ENCODE assay signal across 8 cellular contexts in the genomic region with DNA sequence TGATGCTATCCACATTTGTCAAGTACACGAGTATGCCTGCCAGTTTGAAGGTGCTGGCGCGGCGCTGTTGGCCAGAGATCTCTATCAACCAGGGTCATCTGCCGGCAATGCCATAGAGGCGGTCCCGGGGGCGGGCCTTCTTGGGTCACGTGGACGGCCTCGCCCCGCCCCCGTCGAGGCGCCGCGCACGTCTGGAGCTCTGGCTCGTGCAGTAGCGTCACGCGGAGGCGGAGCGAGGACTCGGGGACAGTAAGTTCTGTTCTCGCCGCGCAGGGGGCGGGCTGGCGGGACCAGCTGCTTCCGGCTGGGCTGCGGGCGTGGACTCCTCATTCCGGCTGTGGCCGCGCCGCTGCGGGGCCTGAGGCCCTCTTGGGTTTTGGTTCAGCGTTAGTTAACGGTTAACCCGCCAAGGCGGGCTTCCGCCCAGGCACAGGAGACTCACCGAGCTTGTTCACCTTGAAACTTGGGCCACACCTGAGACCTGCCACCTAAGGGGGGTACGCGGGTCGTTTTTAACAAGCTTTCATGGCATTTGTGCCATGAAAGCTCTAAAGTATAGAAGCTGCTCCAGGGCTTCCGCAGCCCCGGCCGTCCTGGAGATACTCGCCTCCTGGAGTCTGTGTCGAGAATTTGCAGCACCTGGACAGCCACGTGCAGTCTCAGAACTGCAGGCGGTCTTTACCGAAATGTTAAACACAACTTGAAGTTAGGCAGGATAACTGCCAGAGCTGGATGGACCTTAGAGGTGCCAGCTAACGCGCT. TPM values are rescaled to one million over a fixed set of nuclear protein-coding genes. Genes with fewer than 3 reads are reported as not detected.
DNase-seq lines count a peak whose midpoint lies in the region; ATAC-seq, FAIRE-seq and TF ChIP-seq lines count a peak whose summit lies in the region.

Gene RFESD (plus strand): TSS at position 209 of the 762 bp plus-strand sequence. CDS start 5,495 bp downstream, outside the sequence.

- no peaks in the 10 kb centered on the region for H3K4me1 Mint-ChIP-seq in neural progenitor cell

- H2AFZ ChIP-seq in Loucy (ENCODE audit: low read length): peak within 1 kb of the TSS; percentile 72
- peak within 1 kb of the TSS; percentile 85 for H2AFZ ChIP-seq in neural progenitor cell (replicated peaks)

- no peak within 1 kb of the TSS for H3K27ac Mint-ChIP-seq in neural progenitor cell

- no peaks in the 10 kb centered on the region for H3K9me2 ChIP-seq in Loucy (replicated peaks; ENCODE audit: low read depth, low read length)

- no peaks in the 10 kb centered on the region for H4K20me1 ChIP-seq in Loucy (ENCODE audit: insufficient read depth, low read length, poor library complexity, severe bottlenecking)
- H4K20me1 ChIP-seq in neural progenitor cell (ENCODE audit: low read depth): no peaks in the 10 kb centered on the region

- peak; percentile 96 for ATAC-seq in foreskin keratinocyte

- H3K36me3 ChIP-seq in H7 (replicated peaks; ENCODE audit: control insufficient read depth, insufficient read depth, low read length): no peaks in the 10 kb centered on the region
- no peaks in the 10 kb centered on the region for H3K36me3 ChIP-seq in Loucy (ENCODE audit: insufficient read depth, low read length)
- H3K36me3 ChIP-seq in neural progenitor cell: no peaks in the 10 kb centered on the region
- H3K36me3 ChIP-seq in stomach smooth muscle (ENCODE audit: control insufficient read depth in 2 of 2, insufficient read depth in 2 of 2, low read length in 2 of 2): no peaks in the 10 kb centered on the region

- peaks cover 1% of the 10 kb centered on the region for H3K9me3 Mint-ChIP-seq in neural progenitor cell

- H3K9me3 ChIP-seq in Loucy (ENCODE audit: insufficient read depth, low read depth, low read length) (no peaks in the 10 kb centered on the region), neural progenitor cell (ENCODE audit: low read depth) (no peaks in the 10 kb centered on the region), stomach smooth muscle (ENCODE audit: control insufficient read depth in 2 of 2, low read length in 2 of 2) (no peaks in the 10 kb centered on the region)

- H3K4me3 ChIP-seq in H7 (ENCODE audit: insufficient read depth, low read depth, low read length) (peak within 1 kb of the TSS; percentile 50), Loucy (ENCODE audit: low read length, poor library complexity, severe bottlenecking) (peak within 1 kb of the TSS; percentile 78), neural progenitor cell (peak within 1 kb of the TSS; percentile 51), stomach smooth muscle (ENCODE audit: low read length in 2 of 2) (peak within 1 kb of the TSS; percentile 77 to 92)

- no peaks in the 10 kb centered on the region for H3K36me3 Mint-ChIP-seq in neural progenitor cell

- H3F3A ChIP-seq in Loucy (ENCODE audit: low read depth) (peaks cover 10% of the 10 kb centered on the region; the same call in 1 of the 2 replicates), neural progenitor cell (ENCODE audit: low read depth) (peaks cover 14% of the 10 kb centered on the region)

- H3K9ac ChIP-seq in Loucy (ENCODE audit: low read depth, low read length, poor library complexity, severe bottlenecking) (peak within 1 kb of the TSS; percentile 93), neural progenitor cell (no peak within 1 kb of the TSS), stomach smooth muscle (ENCODE audit: low read length in 2 of 2) (peak within 1 kb of the TSS; percentile 91 to 99)

- H3K4me2 ChIP-seq in Loucy (ENCODE audit: low read depth, low read length, poor library complexity, severe bottlenecking) (peak within 1 kb of the TSS; percentile 71), neural progenitor cell (peak within 1 kb of the TSS; percentile 88)

- no peaks in the 10 kb centered on the region for H3K27me3 ChIP-seq in H7 (ENCODE audit: control insufficient read depth, insufficient read depth, low read length)
- H3K27me3 ChIP-seq in Loucy (ENCODE audit: insufficient read depth, low read length, poor library complexity, severe bottlenecking): no peaks in the 10 kb centered on the region
- H3K27me3 ChIP-seq in foreskin keratinocyte: no peaks in the 10 kb centered on the region
- H3K27me3 ChIP-seq in neural progenitor cell: no peaks in the 10 kb centered on the region
- no peaks in the 10 kb centered on the region for H3K27me3 ChIP-seq in stomach smooth muscle (ENCODE audit: control insufficient read depth in 1 of 2, insufficient read depth in 2 of 2, low read length in 2 of 2)

- H3K79me2 ChIP-seq in Loucy (ENCODE audit: insufficient read depth, low read length) (peaks cover 16% of the 10 kb centered on the region), neural progenitor cell (ENCODE audit: low read depth) (no peaks in the 10 kb centered on the region)

- DNase-seq in H7 (peak; percentile 90), SIG-M5 treated with dmso at 0.1 percent for 504 hours (lab: John Stamatoyannopoulos, UW; ENCODE audit: unreplicated experiment) (peak; percentile 91), foreskin keratinocyte (peak; percentile 68 to 87), neural progenitor cell (ENCODE audit: low spot score) (peak; percentile 96)
- DNase-seq in activated naive CD4-positive, alpha-beta T cell (lab: John Stamatoyannopoulos, UW): peak; percentile 80 to 90 (median 82)

- H3K27me3 Mint-ChIP-seq in neural progenitor cell (ENCODE audit: insufficient read depth, low read depth): peaks cover 2% of the 10 kb centered on the region

- peak; percentile 31 for FAIRE-seq in G401.6 (lab: Jason Lieb, UNC)

- TF ChIP-seq CTCF in Loucy (conservative IDR thresholded peaks at IDR 0.05; ENCODE audit: low read length): peak; percentile 23; the same call in 1 of the 2 replicates
- peak; percentile 49 for TF ChIP-seq CTCF in foreskin keratinocyte (conservative IDR thresholded peaks at IDR 0.05)
- peak; percentile 20 for TF ChIP-seq CTCF in neural progenitor cell (IDR thresholded peaks at IDR 0.05)

- peaks cover 67% of the 10 kb centered on the region for H3K4me1 ChIP-seq in Loucy (ENCODE audit: insufficient read depth, low read length, poor library complexity, severe bottlenecking)
- H3K4me1 ChIP-seq in foreskin keratinocyte: no peaks in the 10 kb centered on the region
- H3K4me1 ChIP-seq in neural progenitor cell: no peaks in the 10 kb centered on the region
- no peaks in the 10 kb centered on the region for H3K4me1 ChIP-seq in stomach smooth muscle (ENCODE audit: control insufficient read depth, insufficient read depth, low read length)

- H3K27ac ChIP-seq in foreskin keratinocyte: peak within 1 kb of the TSS; percentile 47
- no peak within 1 kb of the TSS for H3K27ac ChIP-seq in neural progenitor cell
- peak within 1 kb of the TSS; percentile 96 for H3K27ac ChIP-seq in stomach smooth muscle (ENCODE audit: low read length)

- H3K4me3 Mint-ChIP-seq in neural progenitor cell: peak within 1 kb of the TSS; percentile 78

RNA-seq across cellular contexts. Expression of gene RFESD, which starts in this region (rescaled TPM):
- 3.3 and 4.2 TPM in 2 replicates for total RNA-seq in H7 (2014; rRNA removed; shearing (Covaris generic))
- total RNA-seq in foreskin keratinocyte: 2.4 and 2.6 TPM in 2 replicates
- polyA plus RNA-seq in foreskin keratinocyte: 3.1 TPM in 2 replicates
- total RNA-seq in neural progenitor cell (ENCODE audit: low replicate concordance): 3.6 and 4.4 TPM in 2 replicates
